ENCODE assay signal across 34 cellular contexts in the genomic region with DNA sequence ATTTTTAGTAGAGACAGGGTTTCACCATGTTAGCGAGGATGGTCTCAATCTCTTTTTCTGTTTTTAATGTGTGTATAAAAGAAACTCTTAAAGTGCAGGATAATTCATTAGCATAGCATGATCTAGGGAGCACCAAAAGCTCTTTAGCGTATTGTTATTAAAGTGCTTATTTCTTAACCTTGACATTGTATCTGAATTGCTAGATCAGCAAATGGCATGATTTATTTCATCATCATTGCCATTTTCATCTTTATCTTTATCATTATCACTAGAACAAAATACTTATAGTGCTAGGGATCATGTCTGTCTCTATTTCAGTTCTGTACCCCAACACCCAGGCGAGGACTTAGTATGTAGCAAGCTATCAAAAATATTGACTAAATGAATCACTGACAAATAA.
"Had no signal": no experiment of that assay in that cellular context is flagged by ENCODE, and none has a peak within 500 bp of the region (broad histone marks: within the 10 kb centered on the region; RNA-seq: fewer than 3 reads in every experiment).

No MANE protein-coding gene starts in this region.

- ATAC-seq: activated naive CD4-positive, alpha-beta T cell treated with anti-CD3 and anti-CD28 coated beads, Interleukin-2, amount 50 U/mL, for 72 hours; activated naive CD8-positive, alpha-beta T cell treated with anti-CD3 and anti-CD28 coated beads, Interleukin-2, amount 50 U/mL, for 24 hours; activated T-cell treated with anti-CD3 and anti-CD28 coated beads, Interleukin-2, amount 50 U/mL, for 4 hours; activated T-cell treated with anti-CD3 and anti-CD28 coated beads, Interleukin-2, amount 50 U/mL, for 72 hours; activated T-helper 17 cell treated with anti-CD3 and anti-CD28 coated beads, Interleukin-2, amount 50 U/mL, for 72 hours; body of pancreas had no signal

- H3K4me3 ChIP-seq: adrenal gland, ascending aorta, body of pancreas, breast epithelium, cardiac muscle cell had no signal

- H3K9me3 ChIP-seq: adrenal gland, body of pancreas, breast epithelium had no signal

- H3K36me3 ChIP-seq: adrenal gland, ascending aorta, brain microvascular endothelial cell, breast epithelium, cardiac muscle cell had no signal

- H3K27me3 ChIP-seq: adrenal gland, ascending aorta, body of pancreas, brain microvascular endothelial cell, breast epithelium, cardiac muscle cell had no signal

- H3K4me1 ChIP-seq: adrenal gland, ascending aorta, body of pancreas, breast epithelium had no signal

- DNase-seq: activated effector memory CD4-positive, alpha-beta T cell treated with anti-CD3 and anti-CD28 coated beads, Interleukin-2, amount 50 U/mL, for 16 hours; activated effector memory CD4-positive, alpha-beta T cell treated with Interleukin-2 at 50 U/mL for 16 hours; activated gamma-delta T cell; activated gamma-delta T cell treated with Interleukin-2 at 50 U/mL for 16 hours; activated naive CD4-positive, alpha-beta T cell; activated naive CD4-positive, alpha-beta T cell treated with anti-CD3 and anti-CD28 coated beads for 36 hours; activated naive CD4-positive, alpha-beta T cell treated with anti-CD3 and anti-CD28 coated beads, Interleukin-2, amount 10 ng/mL, durations not matched to agents 7 days and 5 days; activated naive CD4-positive, alpha-beta T cell treated with anti-CD3 and anti-CD28 coated beads, Interleukin-2, amount 50 U/mL, for 16 hours; activated naive CD4-positive, alpha-beta T cell treated with Interleukin-2 at 50 U/mL for 16 hours; activated naive CD8-positive, alpha-beta T cell treated with anti-CD3 and anti-CD28 coated beads for 36 hours; activated naive CD8-positive, alpha-beta T cell treated with anti-CD3 and anti-CD28 coated beads, Interleukin-2, amount 10 ng/mL, durations not matched to agents 7 days and 5 days; activated naive CD8-positive, alpha-beta T cell treated with anti-CD3 and anti-CD28 coated beads, Interleukin-2, amount 50 U/mL, for 24 hours; activated T-cell treated with anti-CD3 and anti-CD28 coated beads, Interleukin-2, amount 50 U/mL, for 1 hour; activated T-cell treated with anti-CD3 and anti-CD28 coated beads, Interleukin-2, amount 50 U/mL, for 24 hours; activated T-cell treated with anti-CD3 and anti-CD28 coated beads, Interleukin-2, amount 50 U/mL, for 4 hours; activated T-cell treated with anti-CD3 and anti-CD28 coated beads, Interleukin-2, amount 50 U/mL, for 48 hours; activated T-cell treated with anti-CD3 and anti-CD28 coated beads, Interleukin-2, amount 50 U/mL, for 72 hours; adrenal gland; amniotic stem cell; amygdala; anterior cingulate cortex; aorta; body of pancreas; brain microvascular endothelial cell; caudate nucleus; central memory CD4-positive, alpha-beta T cell; cerebellar nuclear complex had no signal

- FAIRE-seq: astrocyte, bronchial epithelial cell had no signal

- H3K27ac ChIP-seq: adrenal gland, ascending aorta, body of pancreas, brain microvascular endothelial cell, breast epithelium, cardiac muscle cell had no signal
